Comparison of ENCODE assay signal across 1 cellular context in the genomic region with DNA sequence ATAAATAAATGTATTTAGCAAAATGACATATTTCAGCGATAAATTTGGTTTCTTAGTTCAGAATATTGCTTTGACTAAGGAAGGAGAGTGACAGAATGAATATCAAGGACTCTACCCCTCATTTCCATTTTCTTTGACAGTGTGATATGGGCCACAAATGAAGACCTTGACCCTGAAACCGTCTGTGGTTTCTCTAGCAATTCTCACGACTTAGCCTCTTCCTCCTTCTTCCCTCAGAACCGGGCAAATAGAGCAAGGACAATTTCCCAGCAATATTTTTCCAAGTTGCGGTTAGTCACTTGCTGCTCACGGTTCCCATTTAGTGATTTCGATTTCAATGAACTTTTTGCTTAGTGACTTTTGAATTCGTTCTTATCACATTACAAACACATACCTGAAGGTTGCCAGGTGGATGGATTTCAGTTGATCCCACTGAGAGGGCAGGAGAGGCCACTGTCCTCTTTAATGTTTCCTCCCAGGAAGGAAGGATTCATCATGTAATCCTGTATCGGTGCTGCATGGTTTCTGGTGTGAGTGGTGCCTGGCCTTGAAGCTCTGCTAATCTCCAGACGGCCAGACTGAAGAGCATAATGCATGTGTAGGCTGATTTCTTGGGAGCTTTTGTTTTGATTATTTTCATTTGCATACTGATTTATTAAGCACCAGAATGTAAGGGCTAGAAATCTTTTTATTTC.
TF ChIP-seq lines count a peak whose summit lies in the region.

No MANE protein-coding gene starts in this region.

TF ChIP-seq in GM12878, 131 proteins besides CTCF, POLR2A, EP300 and RAD21 (continued from another document):
- no peak for TF ChIP-seq ZNF24 (IDR thresholded peaks at IDR 0.05)
- TF ChIP-seq NR2C1 (IDR thresholded peaks at IDR 0.05) = no peak
- TF ChIP-seq GABPA (IDR thresholded peaks at IDR 0.05; ENCODE audit: low read depth) = no peak
- no peak for TF ChIP-seq ZSCAN29 (IDR thresholded peaks at IDR 0.05)
- TF ChIP-seq, protein P1, sequence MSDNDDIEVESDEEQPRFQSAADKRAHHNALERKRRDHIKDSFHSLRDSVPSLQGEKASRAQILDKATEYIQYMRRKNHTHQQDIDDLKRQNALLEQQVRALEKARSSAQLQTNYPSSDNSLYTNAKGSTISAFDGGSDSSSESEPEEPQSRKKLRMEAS (IDR thresholded peaks at IDR 0.05; ENCODE audit: low read depth, low read length) = no peak
- TF ChIP-seq ZNF217 (IDR thresholded peaks at IDR 0.05) = no peak
- TF ChIP-seq MTA3 (IDR thresholded peaks at IDR 0.05; ENCODE audit: borderline replicate concordance, low read length) = no peak
- no peak for TF ChIP-seq BHLHE40 (IDR thresholded peaks at IDR 0.05; ENCODE audit: borderline replicate concordance in 1 of 2, low read depth in 2 of 2, low read length in 1 of 2)
- TF ChIP-seq NR2F1 (conservative IDR thresholded peaks at IDR 0.05) = peak; percentile 50
- TF ChIP-seq, protein P2, sequence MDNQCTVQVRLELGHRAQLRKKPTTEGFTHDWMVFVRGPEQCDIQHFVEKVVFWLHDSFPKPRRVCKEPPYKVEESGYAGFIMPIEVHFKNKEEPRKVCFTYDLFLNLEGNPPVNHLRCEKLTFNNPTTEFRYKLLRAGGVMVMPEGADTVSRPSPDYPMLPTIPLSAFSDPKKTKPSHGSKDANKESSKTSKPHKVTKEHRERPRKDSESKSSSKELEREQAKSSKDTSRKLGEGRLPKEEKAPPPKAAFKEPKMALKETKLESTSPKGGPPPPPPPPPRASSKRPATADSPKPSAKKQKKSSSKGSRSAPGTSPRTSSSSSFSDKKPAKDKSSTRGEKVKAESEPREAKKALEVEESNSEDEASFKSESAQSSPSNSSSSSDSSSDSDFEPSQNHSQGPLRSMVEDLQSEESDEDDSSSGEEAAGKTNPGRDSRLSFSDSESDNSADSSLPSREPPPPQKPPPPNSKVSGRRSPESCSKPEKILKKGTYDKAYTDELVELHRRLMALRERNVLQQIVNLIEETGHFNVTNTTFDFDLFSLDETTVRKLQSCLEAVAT (IDR thresholded peaks at IDR 0.05) = peak; percentile 63; the same call in 1 of the 2 replicates
- no peak for TF ChIP-seq FOXK2 (IDR thresholded peaks at IDR 0.05)
- TF ChIP-seq IKZF2 (IDR thresholded peaks at IDR 0.05) = peak; percentile 41 to 60; a peak in 2 of 4 replicates
- TF ChIP-seq STAT3 (IDR thresholded peaks at IDR 0.05; ENCODE audit: low read depth, low read length) = no peak
- no peak for TF ChIP-seq TCF3 (IDR thresholded peaks at IDR 0.05; ENCODE audit: borderline replicate concordance, insufficient read depth, low read depth, low read length)
- TF ChIP-seq, protein P3, sequence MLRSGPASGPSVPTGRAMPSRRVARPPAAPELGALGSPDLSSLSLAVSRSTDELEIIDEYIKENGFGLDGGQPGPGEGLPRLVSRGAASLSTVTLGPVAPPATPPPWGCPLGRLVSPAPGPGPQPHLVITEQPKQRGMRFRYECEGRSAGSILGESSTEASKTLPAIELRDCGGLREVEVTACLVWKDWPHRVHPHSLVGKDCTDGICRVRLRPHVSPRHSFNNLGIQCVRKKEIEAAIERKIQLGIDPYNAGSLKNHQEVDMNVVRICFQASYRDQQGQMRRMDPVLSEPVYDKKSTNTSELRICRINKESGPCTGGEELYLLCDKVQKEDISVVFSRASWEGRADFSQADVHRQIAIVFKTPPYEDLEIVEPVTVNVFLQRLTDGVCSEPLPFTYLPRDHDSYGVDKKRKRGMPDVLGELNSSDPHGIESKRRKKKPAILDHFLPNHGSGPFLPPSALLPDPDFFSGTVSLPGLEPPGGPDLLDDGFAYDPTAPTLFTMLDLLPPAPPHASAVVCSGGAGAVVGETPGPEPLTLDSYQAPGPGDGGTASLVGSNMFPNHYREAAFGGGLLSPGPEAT (IDR thresholded peaks at IDR 0.05; ENCODE audit: low read depth) = no peak; the same call in 1 of the 2 replicates
- no peak for TF ChIP-seq RCOR1 (conservative IDR thresholded peaks at IDR 0.05; ENCODE audit: low read depth, low read length)
- no peak for TF ChIP-seq SREBF2 (IDR thresholded peaks at IDR 0.05; ENCODE audit: low read length)
- no peak for TF ChIP-seq POU2F2 (IDR thresholded peaks at IDR 0.05; ENCODE audit: borderline replicate concordance, low read depth, low read length)
- TF ChIP-seq, protein P4, sequence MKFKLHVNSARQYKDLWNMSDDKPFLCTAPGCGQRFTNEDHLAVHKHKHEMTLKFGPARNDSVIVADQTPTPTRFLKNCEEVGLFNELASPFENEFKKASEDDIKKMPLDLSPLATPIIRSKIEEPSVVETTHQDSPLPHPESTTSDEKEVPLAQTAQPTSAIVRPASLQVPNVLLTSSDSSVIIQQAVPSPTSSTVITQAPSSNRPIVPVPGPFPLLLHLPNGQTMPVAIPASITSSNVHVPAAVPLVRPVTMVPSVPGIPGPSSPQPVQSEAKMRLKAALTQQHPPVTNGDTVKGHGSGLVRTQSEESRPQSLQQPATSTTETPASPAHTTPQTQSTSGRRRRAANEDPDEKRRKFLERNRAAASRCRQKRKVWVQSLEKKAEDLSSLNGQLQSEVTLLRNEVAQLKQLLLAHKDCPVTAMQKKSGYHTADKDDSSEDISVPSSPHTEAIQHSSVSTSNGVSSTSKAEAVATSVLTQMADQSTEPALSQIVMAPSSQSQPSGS (IDR thresholded peaks at IDR 0.05; ENCODE audit: low read length) = no peak
- TF ChIP-seq RAD51 (IDR thresholded peaks at IDR 0.05) = no peak
- no peak for TF ChIP-seq SIX5 (IDR thresholded peaks at IDR 0.05; ENCODE audit: low read depth, low read length, severe bottlenecking)
- no peak for TF ChIP-seq HDAC6 (IDR thresholded peaks at IDR 0.05; ENCODE audit: unreplicated experiment)
- TF ChIP-seq NFIC (IDR thresholded peaks at IDR 0.05; ENCODE audit: low read depth, low read length) = no peak
- TF ChIP-seq RUNX3 (IDR thresholded peaks at IDR 0.05; ENCODE audit: low read length) = peak; percentile 70
- no peak; the same call in 1 of the 2 replicates for TF ChIP-seq IKZF1 (conservative IDR thresholded peaks at IDR 0.05)
TF ChIP-seq in GM12878: peak in this region for 6.
